ENCODE assay signal across 25 cellular contexts in the genomic region with DNA sequence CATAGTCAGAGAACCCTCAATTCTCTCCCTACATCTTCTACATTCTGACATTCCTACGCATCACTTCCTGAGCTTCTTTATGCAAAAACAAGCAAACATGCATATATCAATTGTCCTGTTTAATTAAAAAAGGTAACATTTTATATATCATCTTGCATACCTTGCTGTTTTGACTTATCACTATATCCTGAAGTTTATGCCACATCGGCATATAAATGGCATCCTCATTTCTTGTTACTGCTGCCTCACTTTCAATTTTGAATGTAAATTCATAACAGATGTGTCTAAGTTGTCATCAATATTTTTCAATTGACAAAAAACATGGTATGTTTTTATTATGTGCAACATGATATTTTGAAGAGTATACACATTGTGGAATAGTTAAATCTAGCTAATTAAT.
DNase-seq lines count a peak whose midpoint lies in the region; ATAC-seq, FAIRE-seq and TF ChIP-seq lines count a peak whose summit lies in the region.
"Had no signal": no experiment of that assay in that cellular context is flagged by ENCODE, and none has a peak within 500 bp of the region (broad histone marks: within the 10 kb centered on the region; RNA-seq: fewer than 3 reads in every experiment).

No MANE protein-coding gene starts in this region.

- TF ChIP-seq EP300 in A549 (IDR thresholded peaks at IDR 0.05) (no peak), K562 (IDR thresholded peaks at IDR 0.05; ENCODE audit: low read length) (no peak)

- no peaks in the 10 kb centered on the region for H3K79me2 ChIP-seq in K562 (ENCODE audit: control insufficient read depth, insufficient read depth, low read length)

- WGBS in A549 (ENCODE audit: missing lambda C conversion rate): 49% methylated on average over 2 of the region's 2 CpGs
- 10% methylated on average over 2 of the region's 2 CpGs for WGBS in K562 (ENCODE audit: insufficient coverage, low coverage, missing lambda C conversion rate)

- no peaks in the 10 kb centered on the region for H3K9me3 ChIP-seq in A549
- H3K9me3 ChIP-seq in K562 (replicated peaks; ENCODE audit: control insufficient read depth, insufficient read depth, low read depth, low read length): no peaks in the 10 kb centered on the region
- H3K9me3 ChIP-seq: Caco-2 had no signal

- no TSS peak for BruUV-seq in K562 (replicated peaks; lab: Mats Ljungman, UMichigan)

- H3K4me2 ChIP-seq in A549: no peak overlapping the region
- no peak overlapping the region for H3K4me2 ChIP-seq in K562 (ENCODE audit: insufficient read depth, low read length)
- H3K4me2 ChIP-seq: BLaER1 treated with 17β-estradiol and CSF1 and Interleukin-3, amounts not matched to agents 10 nM and 100 nM had no signal

- CTCF ChIA-PET in A549 (lab: Yijun Ruan, JAX) (no interaction called here), K562 (lab: Yijun Ruan, JAX; ENCODE audit: low intra/inter-chr PET ratio) (no interaction called here)

- H3K36me3 ChIP-seq in K562 (ENCODE audit: control insufficient read depth, insufficient read depth, low read length): no peaks in the 10 kb centered on the region
- H3K36me3 ChIP-seq: BLaER1 treated with 17β-estradiol and CSF1 and Interleukin-3, amounts not matched to agents 10 nM and 100 nM had no signal

- TF ChIP-seq POLR2A in A549 (IDR thresholded peaks at IDR 0.05; ENCODE audit: low read length) (no peak), K562 (conservative IDR thresholded peaks at IDR 0.05) (no peak)

- H3K36me3 Mint-ChIP-seq in activated CD4-positive, alpha-beta T cell treated with anti-CD3 and anti-CD28 coated beads, Interleukin-2, amount 10 ng/mL, durations not matched to agents 24 days and 14 days (ENCODE audit: low read depth): no peaks in the 10 kb centered on the region
- H3K36me3 Mint-ChIP-seq: CD8-positive, alpha-beta T cell had no signal

- POLR2A ChIA-PET in A549 (lab: Yijun Ruan, JAX): no interaction called here
- POLR2A ChIA-PET in K562 (lab: Yijun Ruan, JAX): no interaction called here

- DNase-seq in A549 (ENCODE audit: low read depth in 1 of 2, low spot score in 1 of 2) (no peak), D721Med (ENCODE audit: insufficient read length, low spot score) (no peak), K562 (ENCODE audit: extremely low read depth in 1 of 4, low spot score in 3 of 4) (no peak), left lobe of liver (ENCODE audit: low spot score) (no peak)
- DNase-seq in activated CD4-positive, alpha-beta T cell treated with anti-CD3 and anti-CD28 coated beads, Interleukin-2, amount 10 ng/mL, durations not matched to agents 24 days and 14 days: no peak
- no peak for DNase-seq in stimulated activated CD4-positive, alpha-beta T cell treated with anti-CD3 and anti-CD28 coated beads, Interleukin-4, amount 100 ng/mL, for 1 hour
- DNase-seq: 8988T; AML-193; Caco-2; Calu3; CD4-positive, alpha-beta T cell; CD8-positive, alpha-beta T cell; DMS 273 treated with DMSO at 0.1 percent for 48 hours; DMS153; DMS53; DMS79; DND-41; EL; GDM1 had no signal

- no peak for TF ChIP-seq RAD21 in A549 (conservative IDR thresholded peaks at IDR 0.05 in 1 of 2, IDR thresholded peaks at IDR 0.05 in 1 of 2)
- no peak for TF ChIP-seq RAD21 in K562 (CRISPR knock-in tag; conservative IDR thresholded peaks at IDR 0.05 in 1 of 2, IDR thresholded peaks at IDR 0.05 in 1 of 2)

- H3K27ac Mint-ChIP-seq in activated CD4-positive, alpha-beta T cell treated with anti-CD3 and anti-CD28 coated beads, Interleukin-2, amount 10 ng/mL, durations not matched to agents 24 days and 14 days: no peak overlapping the region
- H3K27ac Mint-ChIP-seq: B cell; CD4-positive, alpha-beta T cell; CD8-positive, alpha-beta T cell had no signal

- H3K27me3 Mint-ChIP-seq in activated CD4-positive, alpha-beta T cell treated with anti-CD3 and anti-CD28 coated beads, Interleukin-2, amount 10 ng/mL, durations not matched to agents 24 days and 14 days: no peaks in the 10 kb centered on the region
- H3K27me3 Mint-ChIP-seq: B cell; CD4-positive, alpha-beta T cell had no signal

- intact Hi-C loops in K562 (cut with micrococcal nuclease): no loop called here
- intact Hi-C loops in activated CD4-positive, alpha-beta T cell treated with anti-CD3 and anti-CD28 coated beads, Interleukin-2, amount 10 ng/mL, durations not matched to agents 24 days and 14 days (cut with micrococcal nuclease): no loop called here

- FAIRE-seq in A549 (lab: Jason Lieb, UNC) (no peak), D721Med (lab: Jason Lieb, UNC) (peak; percentile 55), K562 (lab: Jason Lieb, UNC) (no peak)
- FAIRE-seq: GM12878, GM12892, GM18507 had no signal

- no peak overlapping the region for H3K4me3 Mint-ChIP-seq in activated CD4-positive, alpha-beta T cell treated with anti-CD3 and anti-CD28 coated beads, Interleukin-2, amount 10 ng/mL, durations not matched to agents 24 days and 14 days
- H3K4me3 Mint-ChIP-seq: B cell; CD4-positive, alpha-beta T cell; CD8-positive, alpha-beta T cell had no signal

- H2AFZ ChIP-seq in K562 (ENCODE audit: low read depth, low read length): no peak overlapping the region

- no peaks in the 10 kb centered on the region for H4K20me1 ChIP-seq in K562 (replicated peaks; ENCODE audit: control insufficient read depth, insufficient read depth, low read length)
- H4K20me1 ChIP-seq: BLaER1 treated with 17β-estradiol and CSF1 and Interleukin-3, amounts not matched to agents 10 nM and 100 nM had no signal

- no peaks in the 10 kb centered on the region for H3K4me1 ChIP-seq in A549
- no peaks in the 10 kb centered on the region for H3K4me1 ChIP-seq in K562 (replicated peaks in 1 of 2; ENCODE audit: control insufficient read depth in 2 of 2, insufficient read depth in 2 of 2, low read length in 2 of 2)
- H3K4me1 ChIP-seq: BLaER1 treated with 17β-estradiol and CSF1 and Interleukin-3, amounts not matched to agents 10 nM and 100 nM had no signal

- in situ Hi-C loops in K562 (cut with MboI): no loop called here

- ATAC-seq in A549 (no peak), K562 (no peak), left lobe of liver (no peak)
- ATAC-seq: CD8-positive, alpha-beta T cell; GM12878 had no signal

- TF ChIP-seq CTCF in A549 (IDR thresholded peaks at IDR 0.05) (no peak), D721Med (IDR thresholded peaks at IDR 0.05; ENCODE audit: insufficient read depth, missing control alignments) (no peak), K562 (IDR thresholded peaks at IDR 0.05 in 2 of 3, conservative IDR thresholded peaks at IDR 0.05 in 1 of 3; ENCODE audit: insufficient read depth in 2 of 3, low read depth in 1 of 3, low read length in 3 of 3) (no peak)

- H3K9me1 ChIP-seq in K562 (ENCODE audit: control insufficient read depth, insufficient read depth, low read length): no peaks in the 10 kb centered on the region

- H3K27me3 ChIP-seq in K562 (ENCODE audit: control insufficient read depth in 2 of 2, insufficient read depth in 2 of 2, low read length in 2 of 2): no peaks in the 10 kb centered on the region
- H3K27me3 ChIP-seq: BLaER1 treated with 17β-estradiol and CSF1 and Interleukin-3, amounts not matched to agents 10 nM and 100 nM had no signal

- H3K4me3 ChIP-seq in A549 (no peak overlapping the region), K562 (no peak overlapping the region)
- H3K4me3 ChIP-seq: BLaER1 treated with 17β-estradiol and CSF1 and Interleukin-3, amounts not matched to agents 10 nM and 100 nM; GM12878 had no signal

- no peaks in the 10 kb centered on the region for H3K9me3 Mint-ChIP-seq in activated CD4-positive, alpha-beta T cell treated with anti-CD3 and anti-CD28 coated beads, Interleukin-2, amount 10 ng/mL, durations not matched to agents 24 days and 14 days

- H3K9ac ChIP-seq in K562 (ENCODE audit: insufficient read depth in 1 of 2, low read depth in 2 of 2, low read length in 2 of 2): no peak overlapping the region
- H3K9ac ChIP-seq: BLaER1 treated with 17β-estradiol and CSF1 and Interleukin-3, amounts not matched to agents 10 nM and 100 nM had no signal

- H3K27ac ChIP-seq in A549 (no peak overlapping the region), K562 (ENCODE audit: extremely low read depth, low read depth, low read length) (no peak overlapping the region)
- H3K27ac ChIP-seq: BLaER1 treated with 17β-estradiol and CSF1 and Interleukin-3, amounts not matched to agents 10 nM and 100 nM; C4-2B had no signal

- no peaks in the 10 kb centered on the region for H3K4me1 Mint-ChIP-seq in activated CD4-positive, alpha-beta T cell treated with anti-CD3 and anti-CD28 coated beads, Interleukin-2, amount 10 ng/mL, durations not matched to agents 24 days and 14 days
- H3K4me1 Mint-ChIP-seq: B cell had no signal

TF ChIP-seq in A549, 52 proteins besides CTCF, POLR2A, EP300 and RAD21:
- TF ChIP-seq RARB (CRISPR knock-in tag; IDR thresholded peaks at IDR 0.05) (no peak), MAFK (IDR thresholded peaks at IDR 0.05; ENCODE audit: partially characterized antibody) (peak; percentile 47), ZFP36 (IDR thresholded peaks at IDR 0.05; ENCODE audit: borderline replicate concordance, partially characterized antibody) (no peak)

TF ChIP-seq in K562, 482 proteins besides CTCF, POLR2A, EP300 and RAD21:
- no peak for TF ChIP-seq ZNF232 (CRISPR knock-in tag; IDR thresholded peaks at IDR 0.05)
- TF ChIP-seq ZNF408 (CRISPR knock-in tag; IDR thresholded peaks at IDR 0.05; ENCODE audit: low read depth): no peak
- TF ChIP-seq MCM7 (IDR thresholded peaks at IDR 0.05): no peak
- TF ChIP-seq KAT7 (CRISPR knock-in tag; IDR thresholded peaks at IDR 0.05; ENCODE audit: borderline replicate concordance): no peak
- TF ChIP-seq ZNF316 (IDR thresholded peaks at IDR 0.05): peak; percentile 7; the same call in 1 of the 2 replicates
- no peak for TF ChIP-seq IFI16 (CRISPR knock-in tag; IDR thresholded peaks at IDR 0.05)
- TF ChIP-seq, protein P1, sequence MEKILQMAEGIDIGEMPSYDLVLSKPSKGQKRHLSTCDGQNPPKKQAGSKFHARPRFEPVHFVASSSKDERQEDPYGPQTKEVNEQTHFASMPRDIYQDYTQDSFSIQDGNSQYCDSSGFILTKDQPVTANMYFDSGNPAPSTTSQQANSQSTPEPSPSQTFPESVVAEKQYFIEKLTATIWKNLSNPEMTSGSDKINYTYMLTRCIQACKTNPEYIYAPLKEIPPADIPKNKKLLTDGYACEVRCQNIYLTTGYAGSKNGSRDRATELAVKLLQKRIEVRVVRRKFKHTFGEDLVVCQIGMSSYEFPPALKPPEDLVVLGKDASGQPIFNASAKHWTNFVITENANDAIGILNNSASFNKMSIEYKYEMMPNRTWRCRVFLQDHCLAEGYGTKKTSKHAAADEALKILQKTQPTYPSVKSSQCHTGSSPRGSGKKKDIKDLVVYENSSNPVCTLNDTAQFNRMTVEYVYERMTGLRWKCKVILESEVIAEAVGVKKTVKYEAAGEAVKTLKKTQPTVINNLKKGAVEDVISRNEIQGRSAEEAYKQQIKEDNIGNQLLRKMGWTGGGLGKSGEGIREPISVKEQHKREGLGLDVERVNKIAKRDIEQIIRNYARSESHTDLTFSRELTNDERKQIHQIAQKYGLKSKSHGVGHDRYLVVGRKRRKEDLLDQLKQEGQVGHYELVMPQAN (IDR thresholded peaks at IDR 0.05; ENCODE audit: borderline replicate concordance): no peak
